In the genomic region with DNA sequence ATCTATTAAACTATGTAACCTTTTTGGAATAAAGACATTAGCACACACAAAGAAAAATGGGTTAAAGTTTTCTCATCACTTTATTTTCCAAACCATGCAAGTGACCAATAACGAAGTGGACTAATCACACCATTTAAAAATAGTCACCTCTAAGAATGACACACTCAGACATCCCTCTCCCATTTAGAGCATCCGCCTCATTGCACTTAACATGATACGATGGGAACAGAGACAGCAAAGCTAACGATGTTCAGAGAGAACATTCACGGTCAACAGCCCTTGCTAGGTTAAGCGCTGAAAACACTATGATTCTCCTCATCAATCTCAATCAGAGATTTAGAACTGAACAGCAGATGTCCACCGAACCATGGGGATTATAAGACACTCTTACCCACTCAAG, we compare ENCODE assay signal across 1 cellular context.
TF ChIP-seq lines count a peak whose summit lies in the region.

No MANE protein-coding gene starts in this region.

TF ChIP-seq in GM12878, 131 proteins besides CTCF, POLR2A, EP300 and RAD21 (continued from another document):
- TF ChIP-seq, protein P1, sequence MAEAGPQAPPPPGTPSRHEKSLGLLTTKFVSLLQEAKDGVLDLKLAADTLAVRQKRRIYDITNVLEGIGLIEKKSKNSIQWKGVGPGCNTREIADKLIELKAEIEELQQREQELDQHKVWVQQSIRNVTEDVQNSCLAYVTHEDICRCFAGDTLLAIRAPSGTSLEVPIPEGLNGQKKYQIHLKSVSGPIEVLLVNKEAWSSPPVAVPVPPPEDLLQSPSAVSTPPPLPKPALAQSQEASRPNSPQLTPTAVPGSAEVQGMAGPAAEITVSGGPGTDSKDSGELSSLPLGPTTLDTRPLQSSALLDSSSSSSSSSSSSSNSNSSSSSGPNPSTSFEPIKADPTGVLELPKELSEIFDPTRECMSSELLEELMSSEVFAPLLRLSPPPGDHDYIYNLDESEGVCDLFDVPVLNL (IDR thresholded peaks at IDR 0.05; ENCODE audit: low read depth, low read length), result no peak
- TF ChIP-seq, protein P2, sequence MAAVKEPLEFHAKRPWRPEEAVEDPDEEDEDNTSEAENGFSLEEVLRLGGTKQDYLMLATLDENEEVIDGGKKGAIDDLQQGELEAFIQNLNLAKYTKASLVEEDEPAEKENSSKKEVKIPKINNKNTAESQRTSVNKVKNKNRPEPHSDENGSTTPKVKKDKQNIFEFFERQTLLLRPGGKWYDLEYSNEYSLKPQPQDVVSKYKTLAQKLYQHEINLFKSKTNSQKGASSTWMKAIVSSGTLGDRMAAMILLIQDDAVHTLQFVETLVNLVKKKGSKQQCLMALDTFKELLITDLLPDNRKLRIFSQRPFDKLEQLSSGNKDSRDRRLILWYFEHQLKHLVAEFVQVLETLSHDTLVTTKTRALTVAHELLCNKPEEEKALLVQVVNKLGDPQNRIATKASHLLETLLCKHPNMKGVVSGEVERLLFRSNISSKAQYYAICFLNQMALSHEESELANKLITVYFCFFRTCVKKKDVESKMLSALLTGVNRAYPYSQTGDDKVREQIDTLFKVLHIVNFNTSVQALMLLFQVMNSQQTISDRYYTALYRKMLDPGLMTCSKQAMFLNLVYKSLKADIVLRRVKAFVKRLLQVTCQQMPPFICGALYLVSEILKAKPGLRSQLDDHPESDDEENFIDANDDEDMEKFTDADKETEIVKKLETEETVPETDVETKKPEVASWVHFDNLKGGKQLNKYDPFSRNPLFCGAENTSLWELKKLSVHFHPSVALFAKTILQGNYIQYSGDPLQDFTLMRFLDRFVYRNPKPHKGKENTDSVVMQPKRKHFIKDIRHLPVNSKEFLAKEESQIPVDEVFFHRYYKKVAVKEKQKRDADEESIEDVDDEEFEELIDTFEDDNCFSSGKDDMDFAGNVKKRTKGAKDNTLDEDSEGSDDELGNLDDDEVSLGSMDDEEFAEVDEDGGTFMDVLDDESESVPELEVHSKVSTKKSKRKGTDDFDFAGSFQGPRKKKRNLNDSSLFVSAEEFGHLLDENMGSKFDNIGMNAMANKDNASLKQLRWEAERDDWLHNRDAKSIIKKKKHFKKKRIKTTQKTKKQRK (IDR thresholded peaks at IDR 0.05; ENCODE audit: low read depth, low read length), result no peak
- TF ChIP-seq ZZZ3 (IDR thresholded peaks at IDR 0.05; ENCODE audit: control insufficient read depth, insufficient read length, low read depth), result no peak
- no peak for TF ChIP-seq BMI1 (IDR thresholded peaks at IDR 0.05; ENCODE audit: borderline replicate concordance)
- no peak for TF ChIP-seq CHD1 (IDR thresholded peaks at IDR 0.05; ENCODE audit: low read depth, low read length)
- no peak for TF ChIP-seq CBFB (IDR thresholded peaks at IDR 0.05; ENCODE audit: low read depth)
- TF ChIP-seq POLR2AphosphoS5 (IDR thresholded peaks at IDR 0.05; ENCODE audit: low read length), result no peak
- no peak for TF ChIP-seq EGR1 (IDR thresholded peaks at IDR 0.05; ENCODE audit: borderline replicate concordance in 1 of 2, low read depth in 2 of 2, low read length in 2 of 2)
